8 cellular contexts compared by ENCODE assay signal in the genomic region with DNA sequence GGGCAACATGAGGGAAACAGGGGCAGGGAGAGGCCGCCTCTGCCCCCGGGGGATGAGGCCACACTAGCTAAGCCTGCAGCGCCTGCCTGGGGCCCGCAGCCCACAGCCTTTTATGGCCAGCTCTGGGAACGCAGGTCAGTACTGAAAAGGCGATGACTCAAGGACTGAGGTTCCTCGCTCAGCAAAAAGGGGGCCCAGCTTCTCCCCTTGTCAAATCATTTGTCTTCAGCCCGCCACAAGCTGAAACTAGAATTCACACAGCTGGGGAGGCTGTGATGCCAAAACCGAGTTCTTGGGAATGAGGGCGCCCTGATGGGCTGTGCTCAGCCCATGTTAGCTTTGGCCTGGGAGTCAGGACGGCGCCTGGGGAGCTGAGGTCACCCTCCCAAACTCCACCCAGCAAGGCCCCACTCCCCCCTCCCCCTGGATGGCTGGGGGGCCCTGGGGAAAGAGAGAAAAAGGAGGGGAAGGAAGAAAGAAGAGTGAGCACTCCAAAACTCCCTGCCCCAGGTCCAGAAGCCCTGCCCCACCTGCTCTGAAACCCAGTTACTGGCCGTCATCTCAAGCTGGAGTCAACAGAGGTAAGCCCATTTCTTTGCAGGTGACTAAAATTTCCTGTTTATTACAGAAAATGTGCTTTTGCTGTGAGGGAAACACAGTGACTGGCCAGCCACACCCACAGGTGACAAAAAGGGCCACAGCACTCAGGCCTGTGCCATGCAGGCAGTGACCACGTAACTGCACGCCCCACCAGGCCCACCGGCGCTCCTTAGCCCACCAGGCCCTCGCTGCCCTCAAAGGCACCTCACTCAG. TPM values are rescaled to one million over a fixed set of nuclear protein-coding genes. Genes with fewer than 3 reads are reported as not detected.
DNase-seq lines count a peak whose midpoint lies in the region; ATAC-seq and TF ChIP-seq lines count a peak whose summit lies in the region.

No MANE protein-coding gene starts in this region.

- intact Hi-C loops in PC-9 (cut with micrococcal nuclease; ENCODE audit: unreplicated experiment): no loop called here

- peak overlapping the region; percentile 31 for H3K4me3 Mint-ChIP-seq in mesothelial cell of epicardium

- BruUV-seq in PC-9 (replicated peaks; lab: Mats Ljungman, UMichigan): TSS peak; percentile 6

- H3K27me3 Mint-ChIP-seq in mesothelial cell of epicardium (ENCODE audit: low read depth): no peaks in the 10 kb centered on the region

- H3K27ac ChIP-seq in PC-9: no peak overlapping the region
- H3K27ac ChIP-seq in tibial nerve: peak overlapping the region; percentile 79 to 90 (median 86)

- peaks cover 30% of the 10 kb centered on the region; the same call in 1 of the 2 replicates for H4K20me1 ChIP-seq in PC-9 (ENCODE audit: insufficient read depth)

- POLR2A ChIA-PET in PC-9 (lab: Charles Lee; ENCODE audit: unreplicated experiment): interaction anchor here (0.5 to 0.7 kb wide), 4 partner anchors 13 to 138 kb away, joined by 4 to 6 read pairs (median 6); no protein-coding TSS in a partner anchor

- peak; percentile 81 for DNase-seq in AG08395 (ENCODE audit: low spot score)
- peak in 1 of 2 experiments; percentile 79 for DNase-seq in PC-9
- DNase-seq in cerebellum (ENCODE audit: low spot score): peak; percentile 36
- no peak for DNase-seq in mesothelial cell of epicardium (ENCODE audit: low spot score in 2 of 2, unreplicated experiment in 2 of 2)
- DNase-seq in tibial nerve (ENCODE audit: low spot score in 2 of 2): peak; percentile 42 to 51
- DNase-seq in H4 (ENCODE audit: low spot score): no peak
- DNase-seq in cerebellar cortex (ENCODE audit: low spot score): no peak

- TF ChIP-seq POLR2A in tibial nerve (IDR thresholded peaks at IDR 0.05): no peak

- H3K9me3 ChIP-seq in PC-9 (ENCODE audit: insufficient read depth, low read depth): no peaks in the 10 kb centered on the region
- H3K9me3 ChIP-seq in tibial nerve: no peaks in the 10 kb centered on the region

- peaks cover 48% of the 10 kb centered on the region for H3K4me1 Mint-ChIP-seq in mesothelial cell of epicardium

- TF ChIP-seq EP300 in tibial nerve (IDR thresholded peaks at IDR 0.05): peak in 1 of 2 donors; percentile 67

- no peak overlapping the region for H2AFZ ChIP-seq in PC-9

- CTCF ChIA-PET in PC-9 (lab: Charles Lee): interaction anchor here (0.5 to 2.2 kb wide), 7 partner anchors 10 to 484 kb away, joined by 3 to 12 read pairs (median 3); no protein-coding TSS in a partner anchor

- peaks cover 29% of the 10 kb centered on the region; the same call in 1 of the 2 replicates for H3F3A ChIP-seq in PC-9 (ENCODE audit: insufficient read depth, low read depth)

- H3K36me3 Mint-ChIP-seq in mesothelial cell of epicardium: peaks cover 14% of the 10 kb centered on the region

- H3K27me3 ChIP-seq in PC-9 (ENCODE audit: insufficient read depth, low read depth): no peaks in the 10 kb centered on the region
- H3K27me3 ChIP-seq in tibial nerve: no peaks in the 10 kb centered on the region

- no peak overlapping the region for H3K4me2 ChIP-seq in PC-9

- H3K27ac Mint-ChIP-seq in mesothelial cell of epicardium: peak overlapping the region; percentile 95

- no peaks in the 10 kb centered on the region for H3K9me2 ChIP-seq in PC-9 (ENCODE audit: insufficient read depth)

- peak; percentile 39 for ATAC-seq in GM19438 (IDR thresholded peaks at IDR 0.05; ENCODE audit: low read depth, unreplicated experiment)

- H3K36me3 ChIP-seq in PC-9 (ENCODE audit: low read depth) (0 out of 2 replicates have a peak, but pooled peaks cover 13% of the 10 kb centered on the region), tibial nerve (peaks cover 0 to 4% (median 0%) of the 10 kb centered on the region in 3 donors)

- H3K79me2 ChIP-seq in PC-9 (ENCODE audit: low read depth): peaks cover 98% of the 10 kb centered on the region

- peaks cover 41% of the 10 kb centered on the region for H3K4me1 ChIP-seq in PC-9 (replicated peaks; ENCODE audit: insufficient read depth)
- H3K4me1 ChIP-seq in tibial nerve: peaks cover 0 to 80% (median 68%) of the 10 kb centered on the region in 4 donors

- WGBS in tibial nerve, 2 donors: 42 to 45% methylated on average over 17 of the region's 18 CpGs

- no peak overlapping the region for H3K4me3 ChIP-seq in PC-9
- H3K4me3 ChIP-seq in tibial nerve: peak overlapping the region in 1 of 4 donors; percentile 5

- TF ChIP-seq CTCF in PC-9 (conservative IDR thresholded peaks at IDR 0.05): no peak
- no peak for TF ChIP-seq CTCF in mesothelial cell of epicardium (IDR thresholded peaks at IDR 0.05; ENCODE audit: unreplicated experiment)
- TF ChIP-seq CTCF in tibial nerve (IDR thresholded peaks at IDR 0.05): peak in 1 of 5 experiments; percentile 26

- peaks cover 4% of the 10 kb centered on the region for H3K9me3 Mint-ChIP-seq in mesothelial cell of epicardium

RNA-seq across cellular contexts. Expression of gene EHD1, which starts 13.7 kb away (rescaled TPM):
- total RNA-seq in PC-9 (2021): 110 and 134 TPM in 2 replicates
- total RNA-seq in cerebellum: 34.0 TPM
- 84.9 to 94.5 TPM (median 86.8 TPM) in 3 replicates for total RNA-seq in mesothelial cell of epicardium
- 10 to 100 TPM; 35.2 to 93.9 (median 42.6) TPM for total RNA-seq in tibial nerve
- 13.5 and 14.2 TPM in 2 replicates for total RNA-seq in H4 (2014; rRNA removed; shearing (Covaris generic))

RNA-seq across cellular contexts. Expression of gene CDC42BPG, which starts 20.2 kb away (rescaled TPM):
- total RNA-seq in PC-9 (2021) (31.3 and 33.8 TPM in 2 replicates), cerebellum (1.4 TPM), mesothelial cell of epicardium (24.6 to 30.1 TPM (median 25.0 TPM) in 3 replicates), tibial nerve (under 1 TPM in 3 of 4 donors, not detected in 1; under 0.01 to 0.30 (median 0.21) TPM)
- total RNA-seq in H4 (2014; rRNA removed; shearing (Covaris generic)): 0.02 TPM in 1 of 2 replicates, not detected in the other

RNA-seq across cellular contexts. Expression of gene ATG2A, which starts 52.3 kb away (rescaled TPM):
- total RNA-seq in PC-9 (2021) (48.2 and 53.2 TPM in 2 replicates), cerebellum (9.6 TPM), mesothelial cell of epicardium (29.8 to 32.9 TPM (median 31.7 TPM) in 3 replicates), tibial nerve (10 to 100 TPM; 33.0 to 93.6 (median 45.8) TPM)
- 6.0 and 9.5 TPM in 2 replicates for total RNA-seq in H4 (2014; rRNA removed; shearing (Covaris generic))

RNA-seq across cellular contexts. Expression of gene MEN1, which starts 54.3 kb away (rescaled TPM):
- total RNA-seq in PC-9 (2021) (48.7 and 61.6 TPM in 2 replicates), cerebellum (13.2 TPM), mesothelial cell of epicardium (44.5 to 45.4 TPM (median 44.9 TPM) in 3 replicates), tibial nerve (10 to 100 TPM; 15.3 to 30.9 (median 19.7) TPM)
- 8.9 and 10.6 TPM in 2 replicates for total RNA-seq in H4 (2014; rRNA removed; shearing (Covaris generic))

RNA-seq across cellular contexts. Expression of gene PPP2R5B, which starts 59.8 kb away (rescaled TPM):
- 13.7 and 13.9 TPM in 2 replicates for total RNA-seq in PC-9 (2021)
- 18.2 TPM for total RNA-seq in cerebellum
- total RNA-seq in mesothelial cell of epicardium: 12.3 to 14.4 TPM (median 13.5 TPM) in 3 replicates
- total RNA-seq in tibial nerve: 10 to 100 TPM; 10.7 to 21.4 (median 20.2) TPM
- total RNA-seq in H4 (2014; rRNA removed; shearing (Covaris generic)): 6.4 and 9.1 TPM in 2 replicates

Comparison
In these comparisons a context has a peak if more than half of its experiments do, and no peak if none do; other contexts are left out.
1. DNase-seq: peak in AG08395 (single experiment), cerebellum (single experiment) and tibial nerve (2 of 2); none in mesothelial cell of epicardium (0 of 2), H4 (single experiment) and cerebellar cortex (single experiment).
2. RNA of gene CDC42BPG, which starts 20.2 kb away (total RNA-seq): 31.3 to 33.8 TPM in PC-9 and 24.6 to 30.1 TPM in mesothelial cell of epicardium; 1.4 TPM in cerebellum (single experiment), under 0.01 to 0.30 TPM in tibial nerve and 0.02 TPM in H4; every median in the first group is over 10 times any median in the second.